ENCODE assay signal across 2 cellular contexts in the genomic region with DNA sequence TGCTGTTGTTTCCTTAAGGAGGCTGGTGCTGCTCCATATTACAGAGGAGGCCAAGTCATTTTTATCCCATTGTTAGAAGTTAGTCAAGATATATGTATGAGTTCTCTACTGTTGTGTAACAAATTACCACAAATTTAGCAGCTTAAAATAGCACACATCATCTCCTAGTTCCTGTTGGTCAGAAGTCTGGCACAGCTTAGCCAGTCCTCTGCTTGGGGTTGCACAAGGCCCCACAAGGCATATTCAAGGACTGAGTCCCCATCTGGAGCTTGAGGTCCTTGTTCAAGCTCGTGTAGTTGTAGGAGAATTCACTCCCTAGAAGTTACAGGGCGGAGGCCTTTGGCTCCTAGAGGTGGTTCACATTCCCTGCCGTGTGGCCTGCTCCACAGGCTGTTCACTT.
A peak's percentile ranks its signal among the peaks of the same experiment; 100 is the strongest.
TF ChIP-seq lines count a peak whose summit lies in the region.

No MANE protein-coding gene starts in this region.

TF ChIP-seq in IMR-90, 13 proteins besides CTCF, POLR2A, EP300 and RAD21:
- TF ChIP-seq MAZ (IDR thresholded peaks at IDR 0.05; ENCODE audit: borderline replicate concordance, low read depth, low read length) (no peak), CHD1 (IDR thresholded peaks at IDR 0.05; ENCODE audit: low read depth, low read length) (no peak), RFX5 (IDR thresholded peaks at IDR 0.05; ENCODE audit: low read depth, low read length) (no peak), MAFK (IDR thresholded peaks at IDR 0.05; ENCODE audit: low read depth, low read length) (no peak), MXI1 (IDR thresholded peaks at IDR 0.05; ENCODE audit: borderline replicate concordance, low read depth, low read length) (no peak), NFE2L2 (IDR thresholded peaks at IDR 0.05; ENCODE audit: low read depth, low read length) (no peak), SMC3 (IDR thresholded peaks at IDR 0.05; ENCODE audit: low read depth, low read length) (no peak), CEBPB (IDR thresholded peaks at IDR 0.05; ENCODE audit: low read depth, low read length) (peak; percentile 77)
- TF ChIP-seq, protein P1, sequence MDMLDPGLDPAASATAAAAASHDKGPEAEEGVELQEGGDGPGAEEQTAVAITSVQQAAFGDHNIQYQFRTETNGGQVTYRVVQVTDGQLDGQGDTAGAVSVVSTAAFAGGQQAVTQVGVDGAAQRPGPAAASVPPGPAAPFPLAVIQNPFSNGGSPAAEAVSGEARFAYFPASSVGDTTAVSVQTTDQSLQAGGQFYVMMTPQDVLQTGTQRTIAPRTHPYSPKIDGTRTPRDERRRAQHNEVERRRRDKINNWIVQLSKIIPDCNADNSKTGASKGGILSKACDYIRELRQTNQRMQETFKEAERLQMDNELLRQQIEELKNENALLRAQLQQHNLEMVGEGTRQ (IDR thresholded peaks at IDR 0.05; ENCODE audit: low read depth, low read length): no peak
TF ChIP-seq in IMR-90: peak in this region for 1.

TF ChIP-seq in HepG2, 621 proteins besides CTCF, POLR2A, EP300 and RAD21:
- TF ChIP-seq, protein P2, sequence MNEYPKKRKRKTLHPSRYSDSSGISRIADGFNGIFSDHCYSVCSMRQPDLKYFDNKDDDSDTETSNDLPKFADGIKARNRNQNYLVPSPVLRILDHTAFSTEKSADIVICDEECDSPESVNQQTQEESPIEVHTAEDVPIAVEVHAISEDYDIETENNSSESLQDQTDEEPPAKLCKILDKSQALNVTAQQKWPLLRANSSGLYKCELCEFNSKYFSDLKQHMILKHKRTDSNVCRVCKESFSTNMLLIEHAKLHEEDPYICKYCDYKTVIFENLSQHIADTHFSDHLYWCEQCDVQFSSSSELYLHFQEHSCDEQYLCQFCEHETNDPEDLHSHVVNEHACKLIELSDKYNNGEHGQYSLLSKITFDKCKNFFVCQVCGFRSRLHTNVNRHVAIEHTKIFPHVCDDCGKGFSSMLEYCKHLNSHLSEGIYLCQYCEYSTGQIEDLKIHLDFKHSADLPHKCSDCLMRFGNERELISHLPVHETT (CRISPR knock-in tag; conservative IDR thresholded peaks at IDR 0.05): no peak
- TF ChIP-seq MXI1 (IDR thresholded peaks at IDR 0.05; ENCODE audit: borderline replicate concordance, low read depth, low read length): no peak
- TF ChIP-seq RBM22 (optimal IDR thresholded peaks at IDR 0.05; ENCODE audit: low read length): peak; percentile 35
- TF ChIP-seq ZSCAN12 (CRISPR knock-in tag; IDR thresholded peaks at IDR 0.05): no peak
TF ChIP-seq in HepG2: peak in this region for 1.
